ENCODE assay signal across 9 cellular contexts in genomic region chr2:126776255-126776654, GRCh38.
DNase-seq lines count a peak whose midpoint lies in the region; ATAC-seq, FAIRE-seq and TF ChIP-seq lines count a peak whose summit lies in the region.
"Had no signal": no experiment of that assay in that cellular context is flagged by ENCODE, and none has a peak within 500 bp of the region (broad histone marks: within the 10 kb centered on the region; RNA-seq: fewer than 3 reads in every experiment).

No MANE protein-coding gene starts in this region.

- no peak for TF ChIP-seq CTCF in cardiac muscle cell (IDR thresholded peaks at IDR 0.05; ENCODE audit: low read depth, low read length)

- peak overlapping the region; percentile 61 for H3K4me3 ChIP-seq in cardiac muscle cell

- H3K9me3 Mint-ChIP-seq in activated naive CD8-positive, alpha-beta T cell treated with anti-CD3 and anti-CD28 coated beads, Interleukin-2, amount 50 U/mL, for 24 hours, result no peaks in the 10 kb centered on the region
- no peaks in the 10 kb centered on the region for H3K9me3 Mint-ChIP-seq in memory B cell

- no peaks in the 10 kb centered on the region for H3K9me3 ChIP-seq in cardiac muscle cell (ENCODE audit: low read depth)

- DNase-seq in cardiac muscle cell (ENCODE audit: low read depth in 1 of 2, low spot score in 1 of 2) (no peak), Right ventricle myocardium inferior (ENCODE audit: missing footprints) (no peak), memory B cell (ENCODE audit: low spot score in 2 of 2) (no peak), urothelium cell line (ENCODE audit: low spot score) (no peak), cortex of kidney (lab: John Stamatoyannopoulos, UW) (no peak), AG20443 (ENCODE audit: low spot score) (no peak), NCI-H446 (lab: John Stamatoyannopoulos, UW) (no peak)
- no peak for DNase-seq in activated naive CD8-positive, alpha-beta T cell treated with anti-CD3 and anti-CD28 coated beads, Interleukin-2, amount 50 U/mL, for 24 hours

- no peak for ATAC-seq in Right ventricle myocardium inferior
- ATAC-seq in activated naive CD8-positive, alpha-beta T cell treated with anti-CD3 and anti-CD28 coated beads, Interleukin-2, amount 50 U/mL, for 24 hours, result no peak
- no peak for ATAC-seq in memory B cell (ENCODE audit: low read depth)

- peaks cover 10% of the 10 kb centered on the region for H3K27me3 ChIP-seq in cardiac muscle cell

- no peak overlapping the region for H3K27ac ChIP-seq in cardiac muscle cell
- H3K27ac ChIP-seq: epithelial cell of prostate had no signal

- H3K36me3 Mint-ChIP-seq in activated naive CD8-positive, alpha-beta T cell treated with anti-CD3 and anti-CD28 coated beads, Interleukin-2, amount 50 U/mL, for 24 hours (ENCODE audit: low read depth), result no peaks in the 10 kb centered on the region
- H3K36me3 Mint-ChIP-seq in memory B cell, result no peaks in the 10 kb centered on the region

- H3K4me1 ChIP-seq in cardiac muscle cell (ENCODE audit: low read depth), result peaks cover 13% of the 10 kb centered on the region

- FAIRE-seq in urothelium cell line (lab: Jason Lieb, UNC), result peak; percentile 62

- peaks cover 12% of the 10 kb centered on the region for H3K4me1 Mint-ChIP-seq in activated naive CD8-positive, alpha-beta T cell treated with anti-CD3 and anti-CD28 coated beads, Interleukin-2, amount 50 U/mL, for 24 hours
- peaks cover 7% of the 10 kb centered on the region for H3K4me1 Mint-ChIP-seq in memory B cell

- H3K36me3 ChIP-seq in cardiac muscle cell, result no peaks in the 10 kb centered on the region

- H3K27ac Mint-ChIP-seq in activated naive CD8-positive, alpha-beta T cell treated with anti-CD3 and anti-CD28 coated beads, Interleukin-2, amount 50 U/mL, for 24 hours, result no peak overlapping the region
- H3K27ac Mint-ChIP-seq in memory B cell, result no peak overlapping the region

- peaks cover 3% of the 10 kb centered on the region for H3K27me3 Mint-ChIP-seq in activated naive CD8-positive, alpha-beta T cell treated with anti-CD3 and anti-CD28 coated beads, Interleukin-2, amount 50 U/mL, for 24 hours
- H3K27me3 Mint-ChIP-seq in memory B cell, result peaks cover 17% of the 10 kb centered on the region

- intact Hi-C loops in Right ventricle myocardium inferior (cut with DNase I), result loop anchor here (2.0 to 10.0 kb wide), 3 partner anchors 71 to 531 kb away; partner anchors contain the start of gene GYPC

- peak overlapping the region; percentile 60 for H3K4me3 Mint-ChIP-seq in activated naive CD8-positive, alpha-beta T cell treated with anti-CD3 and anti-CD28 coated beads, Interleukin-2, amount 50 U/mL, for 24 hours
- H3K4me3 Mint-ChIP-seq in memory B cell, result peak overlapping the region; percentile 74
